In genomic region chr18:2988041-2988794, GRCh38 we compare ENCODE assay signal across 16 cellular contexts. TPM values are rescaled to one million over a fixed set of nuclear protein-coding genes. Genes with fewer than 3 reads are reported as not detected.
DNase-seq lines count a peak whose midpoint lies in the region; ATAC-seq, FAIRE-seq and TF ChIP-seq lines count a peak whose summit lies in the region.
"Had no signal": no experiment of that assay in that cellular context is flagged by ENCODE, and none has a peak within 500 bp of the region (broad histone marks: within the 10 kb centered on the region; RNA-seq: fewer than 3 reads in every experiment).

No MANE protein-coding gene starts in this region.

- no peaks in the 10 kb centered on the region for H3K27me3 ChIP-seq in brain microvascular endothelial cell (replicated peaks)
- no peaks in the 10 kb centered on the region for H3K27me3 ChIP-seq in HepG2 (ENCODE audit: control insufficient read depth in 1 of 2, insufficient read depth in 2 of 2, low read length in 2 of 2)
- H3K27me3 ChIP-seq in spleen (replicated peaks in 1 of 7), result no peaks in the 10 kb centered on the region
- H3K27me3 ChIP-seq: esophagus squamous epithelium had no signal

- H3K27ac ChIP-seq in brain microvascular endothelial cell (peak overlapping the region; percentile 39), HepG2 (ENCODE audit: extremely low read length, insufficient read depth, low read length) (no peak overlapping the region), spleen (no peak overlapping the region)
- H3K27ac ChIP-seq: coronary artery, esophagus squamous epithelium, parathyroid adenoma had no signal

- peaks cover 3% of the 10 kb centered on the region for H3K9me3 Mint-ChIP-seq in activated CD4-positive, alpha-beta T cell treated with anti-CD3 and anti-CD28 coated beads for 36 hours (ENCODE audit: low read depth)

- TF ChIP-seq EP300 in HepG2 (IDR thresholded peaks at IDR 0.05; ENCODE audit: low read depth in 2 of 2, low read length in 2 of 2) (no peak), HepG2 (CRISPR knock-in tag; IDR thresholded peaks at IDR 0.05; ENCODE audit: borderline replicate concordance) (no peak)

- ATAC-seq in activated CD4-positive, alpha-beta T cell treated with anti-CD3 and anti-CD28 coated beads for 36 hours, result no peak
- no peak for ATAC-seq in HepG2

- H4K20me1 ChIP-seq in HepG2 (ENCODE audit: insufficient read depth, low read length), result peaks cover 91% of the 10 kb centered on the region

- POLR2A ChIA-PET in activated CD4-positive, alpha-beta T cell treated with anti-CD3 and anti-CD28 coated beads for 36 hours (lab: Charles Lee), result no interaction called here
- POLR2A ChIA-PET in HepG2 (lab: Yijun Ruan, JAX), result interaction anchor here (1.1 kb wide), 1 partner anchor 49 kb away, joined by 3 read pairs; no protein-coding TSS in a partner anchor

- peaks cover 90% of the 10 kb centered on the region for H3K79me2 ChIP-seq in HepG2 (ENCODE audit: insufficient read depth, low read length)

- H3K4me1 ChIP-seq in HepG2 (ENCODE audit: insufficient read depth, low read length) (peaks cover 78% of the 10 kb centered on the region), spleen (peaks cover 10 to 70% (median 31%) of the 10 kb centered on the region in 6 donors)
- H3K4me1 ChIP-seq: parathyroid adenoma had no signal

- H3K27me3 Mint-ChIP-seq in activated CD4-positive, alpha-beta T cell treated with anti-CD3 and anti-CD28 coated beads for 36 hours, result no peaks in the 10 kb centered on the region

- no peak for TF ChIP-seq CTCF in brain microvascular endothelial cell (IDR thresholded peaks at IDR 0.05; ENCODE audit: low read depth, low read length, missing control alignments)
- no peak for TF ChIP-seq CTCF in HepG2 (CRISPR knock-in tag; IDR thresholded peaks at IDR 0.05)
- TF ChIP-seq CTCF in spleen (IDR thresholded peaks at IDR 0.05 in 8 of 11, conservative IDR thresholded peaks at IDR 0.05 in 3 of 11), result no peak

- no peak for TF ChIP-seq RAD21 in HepG2 (CRISPR knock-in tag; IDR thresholded peaks at IDR 0.05)

- CTCF ChIA-PET in activated CD4-positive, alpha-beta T cell treated with anti-CD3 and anti-CD28 coated beads for 36 hours (lab: Charles Lee), result interaction anchor here (0.5 to 8.5 kb wide), 20 partner anchors 9 to 262 kb away, joined by 3 to 158 read pairs (median 4); partner anchors contain the start of gene MYL12A
- CTCF ChIA-PET in HepG2 (lab: Yijun Ruan, JAX; ENCODE audit: low intra/inter-chr PET ratio, low total read pairs), result no interaction called here

- intact Hi-C loops in activated CD4-positive, alpha-beta T cell treated with anti-CD3 and anti-CD28 coated beads for 36 hours (cut with DNase I, micrococcal nuclease), result no loop called here
- intact Hi-C loops in HepG2 (cut with micrococcal nuclease; ENCODE audit: unreplicated experiment), result no loop called here
- intact Hi-C loops in spleen (cut with DNase I; ENCODE audit: low total_unique reads), result loop anchor here (5.0 kb wide), 1 partner anchor 56 kb away; no protein-coding TSS in a partner anchor

- no peak overlapping the region for H3K4me2 ChIP-seq in HepG2 (ENCODE audit: low read depth, low read length)

- H3K36me3 Mint-ChIP-seq in activated CD4-positive, alpha-beta T cell treated with anti-CD3 and anti-CD28 coated beads for 36 hours (ENCODE audit: low read depth), result peaks cover 48% of the 10 kb centered on the region

- H2AFZ ChIP-seq in HepG2 (ENCODE audit: low read length), result no peak overlapping the region
- H2AFZ ChIP-seq: parathyroid adenoma had no signal

- TF ChIP-seq POLR2A in HepG2 (IDR thresholded peaks at IDR 0.05; ENCODE audit: insufficient read depth in 1 of 2, low read depth in 2 of 2, low read length in 2 of 2), result no peak
- no peak for TF ChIP-seq POLR2A in spleen (IDR thresholded peaks at IDR 0.05)

- H3K9me3 ChIP-seq in HepG2 (ENCODE audit: low read length), result no peaks in the 10 kb centered on the region
- H3K9me3 ChIP-seq in spleen, result no peaks in the 10 kb centered on the region
- H3K9me3 ChIP-seq: esophagus squamous epithelium had no signal

- H3K4me3 ChIP-seq in brain microvascular endothelial cell (ENCODE audit: low read depth, low read length) (no peak overlapping the region), HepG2 (replicated peaks in 1 of 3; ENCODE audit: insufficient read depth in 1 of 3, low read depth in 2 of 3, low read length in 3 of 3) (no peak overlapping the region), spleen (no peak overlapping the region)
- H3K4me3 ChIP-seq: coronary artery, esophagus squamous epithelium had no signal

- peak overlapping the region; percentile 34 for H3K27ac Mint-ChIP-seq in activated CD4-positive, alpha-beta T cell treated with anti-CD3 and anti-CD28 coated beads for 36 hours

- in situ Hi-C loops in brain microvascular endothelial cell (cut with HindIII; ENCODE audit: low pct_ligation_motif_present, low sequenced_read_pairs) (no loop called here), HepG2 (cut with HindIII; ENCODE audit: extremely low pct_ligation_motif_present, low pct_unique_long_range_greater_than_20kb) (no loop called here)

- no peak for FAIRE-seq in HepG2 (lab: Jason Lieb, UNC)

- no peak overlapping the region for H3K4me3 Mint-ChIP-seq in activated CD4-positive, alpha-beta T cell treated with anti-CD3 and anti-CD28 coated beads for 36 hours

- H3K9ac ChIP-seq in HepG2 (ENCODE audit: insufficient read depth, low read depth, low read length), result no peak overlapping the region
- H3K9ac ChIP-seq: parathyroid adenoma had no signal

- BruUV-seq in HepG2 (replicated peaks; lab: Mats Ljungman, UMichigan), result no TSS peak

- H3K36me3 ChIP-seq in brain microvascular endothelial cell (replicated peaks), result no peaks in the 10 kb centered on the region
- H3K36me3 ChIP-seq in HepG2 (replicated peaks in 1 of 2; ENCODE audit: control insufficient read depth in 1 of 2, insufficient read depth in 2 of 2, low read length in 2 of 2), result peaks cover 1 to 18% of the 10 kb centered on the region in 2 experiments; a peak in 3 of 5 replicates
- no peaks in the 10 kb centered on the region for H3K36me3 ChIP-seq in spleen
- H3K36me3 ChIP-seq: esophagus squamous epithelium had no signal

- 94% methylated on average over 2 of the region's 2 CpGs for WGBS in HepG2 (ENCODE audit: low lambda C conversion rate)
- WGBS in spleen, 5 donors, result 86 to 98% (median 93%) methylated on average over 2 of the region's 2 CpGs

- DNase-seq in activated CD4-positive, alpha-beta T cell treated with anti-CD3 and anti-CD28 coated beads for 36 hours, result no peak
- no peak for DNase-seq in activated CD4-positive, alpha-beta T cell treated with anti-CD3 and anti-CD28 coated beads, Interleukin-2, amount 50 U/mL, for 4 hours
- DNase-seq in HS-5 (ENCODE audit: low read depth) (peak; percentile 86), brain microvascular endothelial cell (no peak), non-pigmented ciliary epithelial cell (ENCODE audit: low read depth) (peak; percentile 55), HepG2 (ENCODE audit: low spot score) (no peak), spleen (no peak)
- no peak for DNase-seq in stimulated activated naive CD4-positive, alpha-beta T cell (lab: John Stamatoyannopoulos, UW)
- DNase-seq: ACHN; activated CD4-positive, alpha-beta T cell treated with anti-CD3 and anti-CD28 coated beads, Interleukin-2, amount 50 U/mL, for 1 hour; activated naive CD4-positive, alpha-beta T cell treated with Interleukin-2 at 50 U/mL for 16 hours; DMS79 treated with DMSO at 0.1 percent for 48 hours; esophagus squamous epithelium; stimulated activated CD4-positive, alpha-beta T cell treated with anti-CD3 and anti-CD28 coated beads, Interleukin-15, amount 100 ng/mL, for 24 hours had no signal

- peaks cover 81% of the 10 kb centered on the region for H3K4me1 Mint-ChIP-seq in activated CD4-positive, alpha-beta T cell treated with anti-CD3 and anti-CD28 coated beads for 36 hours

TF ChIP-seq in HepG2, 621 proteins besides CTCF, POLR2A, EP300 and RAD21 (continues in another document):
- TF ChIP-seq RXRB (CRISPR knock-in tag; IDR thresholded peaks at IDR 0.05; ENCODE audit: borderline replicate concordance), result no peak

RNA-seq across cellular contexts. Expression of gene LPIN2, which starts 24.7 kb away (rescaled TPM):
- 10 to 100 TPM; 82.6 to 95.3 TPM for total RNA-seq in activated CD4-positive, alpha-beta T cell treated with anti-CD3 and anti-CD28 coated beads for 36 hours
- 46.0 and 59.5 TPM in 2 replicates for total RNA-seq in HepG2 (2016; rRNA removed; fragmentation: Illumina TruSeq; extraction: Trizol)
- 12.8 and 14.6 TPM in 2 replicates for total RNA-seq in HepG2 (2016; cell fraction: cytosol; rRNA removed; fragmentation: Illumina TruSeq; extraction: Trizol; ENCODE audit: low read depth)
- total RNA-seq in HepG2 (2016; cell fraction: insoluble cytoplasmic fraction; rRNA removed; fragmentation: Illumina TruSeq; extraction: Trizol), result 44.4 and 54.4 TPM in 2 replicates
- total RNA-seq in HepG2 (2016; cell fraction: membrane; rRNA removed; fragmentation: Illumina TruSeq; extraction: Trizol), result 20.5 and 21.5 TPM in 2 replicates
- 50.5 and 53.1 TPM in 2 replicates for total RNA-seq in HepG2 (2016; cell fraction: nucleus; rRNA removed; fragmentation: Illumina TruSeq; extraction: Trizol)
- 110 and 119 TPM in 2 replicates for polyA plus RNA-seq in HepG2 (2011; rRNA removed)
- polyA plus RNA-seq in HepG2 (2011; cell fraction: cytosol; rRNA removed), result 76.4 and 101 TPM in 2 replicates
- polyA plus RNA-seq in HepG2 (2011; cell fraction: nucleus; rRNA removed), result 114 and 124 TPM in 2 replicates
- polyA plus RNA-seq in HepG2 (2012), result 53.5 and 68.4 TPM in 2 replicates
- 1.7 and 2.2 TPM in 2 replicates for polyA plus RNA-seq in HepG2 (2016; cell fraction: cytosol; fragmentation: Illumina TruSeq; extraction: Trizol; ENCODE audit: low read depth)
- 32.7 and 38.7 TPM in 2 replicates for polyA plus RNA-seq in HepG2 (2016; cell fraction: insoluble cytoplasmic fraction; fragmentation: Illumina TruSeq; extraction: Trizol; ENCODE audit: low read depth)
- polyA plus RNA-seq in HepG2 (2016; cell fraction: membrane; fragmentation: Illumina TruSeq; extraction: Trizol; ENCODE audit: low read depth), result 5.6 and 6.6 TPM in 2 replicates
- 51.6 and 53.6 TPM in 2 replicates for polyA plus RNA-seq in HepG2 (2016; cell fraction: nucleus; fragmentation: Illumina TruSeq; extraction: Trizol; ENCODE audit: insufficient read depth, low read depth)
- polyA minus RNA-seq in HepG2 (2011; rRNA and poly(A)+ RNA removed; ENCODE audit: low replicate concordance), result 31.2 and 149 TPM in 2 replicates
- 95.1 and 103 TPM in 2 replicates for polyA minus RNA-seq in HepG2 (2011; cell fraction: cytosol; rRNA and poly(A)+ RNA removed)
- 171 and 204 TPM in 2 replicates for polyA minus RNA-seq in HepG2 (2011; cell fraction: nucleus; rRNA and poly(A)+ RNA removed)
- total RNA-seq in spleen, result 10 to 100 TPM; 44.8 to 79.7 (median 61.5) TPM
- 1 to 10 TPM; 4.0 to 9.6 (median 5.8) TPM for polyA plus RNA-seq in spleen

Comparison
In these comparisons a context has a peak if more than half of its experiments do, and no peak if none do; other contexts are left out.
1. DNase-seq: peak in HS-5 (single experiment) and non-pigmented ciliary epithelial cell (single experiment); none in activated CD4-positive, alpha-beta T cell treated with anti-CD3 and anti-CD28 coated beads for 36 hours (single experiment), activated CD4-positive, alpha-beta T cell treated with anti-CD3 and anti-CD28 coated beads, Interleukin-2, amount 50 U/mL, for 4 hours (0 of 2), brain microvascular endothelial cell (single experiment), HepG2 (single experiment), spleen (single experiment) and stimulated activated naive CD4-positive, alpha-beta T cell (0 of 6).